21 cellular contexts compared by ENCODE assay signal in the genomic region with DNA sequence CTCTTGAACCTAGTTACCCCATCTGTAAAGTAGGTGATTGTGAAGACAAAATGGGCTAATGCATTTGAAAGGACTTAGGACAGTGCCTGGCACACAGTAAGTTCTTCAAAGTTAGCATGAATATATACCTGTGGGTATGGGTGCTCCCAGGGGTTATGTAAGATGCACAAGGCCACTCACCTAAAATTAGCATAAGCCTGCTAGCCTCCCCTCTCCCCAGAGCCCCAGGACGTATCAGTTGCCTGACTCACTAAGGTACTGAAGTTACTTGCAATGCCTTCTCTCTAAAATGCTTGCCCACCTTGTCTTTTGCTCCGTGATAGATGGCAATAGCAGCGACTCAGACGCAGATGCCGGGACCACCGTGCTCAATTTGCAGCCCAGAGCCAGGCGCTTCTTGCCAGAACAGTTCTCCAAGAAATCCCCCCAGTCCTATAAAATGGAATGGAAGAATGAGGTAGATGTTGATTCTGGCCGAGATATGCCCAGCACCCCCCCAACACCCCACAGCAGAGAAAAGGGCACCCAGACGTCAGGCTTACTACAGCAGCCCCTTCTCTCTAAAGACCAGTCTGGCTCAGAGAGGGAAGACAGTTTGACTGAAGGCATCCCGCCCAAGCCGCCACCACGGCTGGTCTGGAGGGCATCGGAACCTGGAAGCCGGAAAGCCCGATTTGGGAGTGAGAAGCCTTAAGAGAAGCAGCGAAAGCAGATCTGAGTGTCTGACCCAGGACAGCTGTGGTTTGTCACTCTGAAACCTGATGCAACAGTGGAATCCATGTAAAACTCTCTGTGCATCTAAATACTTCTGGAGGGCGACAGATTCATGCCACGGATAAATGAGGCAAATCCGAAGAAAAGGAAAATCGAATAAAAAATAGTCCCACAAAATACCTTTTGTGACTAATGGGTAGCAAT. TPM values are rescaled to one million over a fixed set of nuclear protein-coding genes. Genes with fewer than 3 reads are reported as not detected.
DNase-seq lines count a peak whose midpoint lies in the region; ATAC-seq lines count a peak whose summit lies in the region.
"Had no signal": no experiment of that assay in that cellular context is flagged by ENCODE, and none has a peak within 500 bp of the region (broad histone marks: within the 10 kb centered on the region; RNA-seq: fewer than 3 reads in every experiment).

No MANE protein-coding gene starts in this region.

- H3K4me2 ChIP-seq in mesendoderm (ENCODE audit: low read length) (no peak overlapping the region), skeletal muscle satellite cell (ENCODE audit: low read length) (peak overlapping the region; percentile 11)

- H2AK5ac ChIP-seq in mesendoderm (ENCODE audit: low read length), result no peak overlapping the region

- no peak overlapping the region for H3K56ac ChIP-seq in mesendoderm (ENCODE audit: low read length)

- H2BK120ac ChIP-seq in mesendoderm (ENCODE audit: low read depth, low read length), result no peak overlapping the region

- H3K79me1 ChIP-seq in mesendoderm (ENCODE audit: low read length), result no peaks in the 10 kb centered on the region

- no peaks in the 10 kb centered on the region for H3K9me3 ChIP-seq in SJCRH30 (replicated peaks)
- no peaks in the 10 kb centered on the region for H3K9me3 ChIP-seq in skeletal muscle satellite cell (replicated peaks; ENCODE audit: low read length)
- H3K9me3 ChIP-seq: BE2C, HAP-1, SJSA1 had no signal

- H3K4me1 ChIP-seq in SJCRH30 (peaks cover 8% of the 10 kb centered on the region; the same call in 1 of the 2 replicates), mesendoderm (ENCODE audit: control insufficient read depth, low read depth, low read length) (no peaks in the 10 kb centered on the region), skeletal muscle satellite cell (ENCODE audit: control insufficient read depth, insufficient read depth, low read length) (peaks cover 10% of the 10 kb centered on the region)
- H3K4me1 ChIP-seq: BE2C, HAP-1, SJSA1 had no signal

- WGBS in mesendoderm (ENCODE audit: extremely low coverage, insufficient coverage, low lambda C conversion rate), result no CpG with 5 or more reads among the region's 20 CpGs

- H3K23ac ChIP-seq in mesendoderm (ENCODE audit: low read length), result no peak overlapping the region

- DNase-seq in DMS53 treated with DMSO at 0.1 percent for 48 hours (lab: John Stamatoyannopoulos, UW; ENCODE audit: unreplicated experiment), result peak; percentile 19
- no peak for DNase-seq in DMS53 (lab: John Stamatoyannopoulos, UW)
- DNase-seq in SJCRH30, result peak; percentile 60 to 78
- DNase-seq in mesendoderm, result peak; percentile 25
- no peak for DNase-seq in activated T-cell treated with anti-CD3 and anti-CD28 coated beads for 4 hours
- DNase-seq: ACHN; BE2C; CD8-positive, alpha-beta memory T cell; GOT3; NCI-H1092 treated with DMSO at 0.1 percent for 48 hours; NCI-H1436; NCI-H187; NCI-H2171 treated with DMSO at 0.1 percent for 48 hours; NCI-H345; NCI-H748 treated with DMSO at 0.1 percent for 48 hours had no signal

- no peaks in the 10 kb centered on the region for H3K36me3 ChIP-seq in SJCRH30
- no peaks in the 10 kb centered on the region for H3K36me3 ChIP-seq in mesendoderm (ENCODE audit: control insufficient read depth, insufficient read depth, low read length)
- no peaks in the 10 kb centered on the region for H3K36me3 ChIP-seq in skeletal muscle satellite cell (ENCODE audit: insufficient read depth, low read length)
- H3K36me3 ChIP-seq: BE2C, HAP-1, SJSA1 had no signal

- H3K18ac ChIP-seq in mesendoderm (ENCODE audit: low read length), result no peak overlapping the region

- no peak overlapping the region for H2BK15ac ChIP-seq in mesendoderm (replicated peaks; ENCODE audit: low read depth)

- peak overlapping the region; percentile 75 for H3K27ac ChIP-seq in SJCRH30
- H3K27ac ChIP-seq in mesendoderm (ENCODE audit: low read depth, low read length), result no peak overlapping the region
- H3K27ac ChIP-seq: 22Rv1, SJSA1 had no signal

- H4K8ac ChIP-seq in mesendoderm (ENCODE audit: low read depth, low read length), result no peak overlapping the region

- ATAC-seq in HG02938 (IDR thresholded peaks at IDR 0.05; ENCODE audit: unreplicated experiment) (no peak), HG03457 (IDR thresholded peaks at IDR 0.05; ENCODE audit: unreplicated experiment) (no peak)

- H4K5ac ChIP-seq in mesendoderm (ENCODE audit: low read length), result no peak overlapping the region

- no peak overlapping the region for H2BK5ac ChIP-seq in mesendoderm (ENCODE audit: low read length)

- H3K79me2 ChIP-seq in mesendoderm (ENCODE audit: control insufficient read depth, insufficient read depth, low read length), result no peaks in the 10 kb centered on the region

- H3K9ac ChIP-seq in mesendoderm (ENCODE audit: low read length) (no peak overlapping the region), skeletal muscle satellite cell (ENCODE audit: low read depth, low read length) (no peak overlapping the region)

- H3K4me3 ChIP-seq in SJCRH30 (peak overlapping the region; percentile 58), mesendoderm (ENCODE audit: low read length) (no peak overlapping the region), skeletal muscle satellite cell (ENCODE audit: low read length) (no peak overlapping the region)
- H3K4me3 ChIP-seq: HAP-1, SJSA1 had no signal

- no peaks in the 10 kb centered on the region for H3K27me3 ChIP-seq in SJCRH30
- H3K27me3 ChIP-seq in mesendoderm (ENCODE audit: insufficient read depth, low read length, poor library complexity), result no peaks in the 10 kb centered on the region
- H3K27me3 ChIP-seq in skeletal muscle satellite cell (ENCODE audit: control insufficient read depth, insufficient read depth, low read length), result peaks cover 27% of the 10 kb centered on the region
- H3K27me3 ChIP-seq: BE2C had no signal

- H3K4ac ChIP-seq in mesendoderm (ENCODE audit: low read depth, low read length), result no peak overlapping the region

RNA-seq across cellular contexts. Expression of gene TMEM182, which starts 53.8 kb away (rescaled TPM):
- total RNA-seq in SJCRH30 (2014; rRNA removed; shearing (Covaris generic)), result 6.7 and 7.5 TPM in 2 replicates
- 3.7 TPM for polyA plus RNA-seq in mesendoderm (2013, experiment 1 of 2)
- 3.8 TPM for polyA plus RNA-seq in mesendoderm (2013, experiment 2 of 2)
- 3.5 and 5.2 TPM in 2 replicates for total RNA-seq in skeletal muscle satellite cell (2012; rRNA removed)

Comparison
In these comparisons a context has a peak if more than half of its experiments do, and no peak if none do; other contexts are left out.
1. DNase-seq: peak in DMS53 treated with DMSO at 0.1 percent for 48 hours (single experiment), SJCRH30 (2 of 2) and mesendoderm (single experiment); none in DMS53 (single experiment) and activated T-cell treated with anti-CD3 and anti-CD28 coated beads for 4 hours (single experiment).